ENCODE assay signal across 1 cellular context in genomic region chr7:137717811-137718271, GRCh38.
TF ChIP-seq lines count a peak whose summit lies in the region.

No MANE protein-coding gene starts in this region.

TF ChIP-seq in SK-N-SH, 30 proteins besides CTCF, POLR2A, EP300 and RAD21 (continued from another document):
- TF ChIP-seq FOXM1 (IDR thresholded peaks at IDR 0.05; ENCODE audit: low read depth) (no peak), YY1 (IDR thresholded peaks at IDR 0.05; ENCODE audit: low read depth) (no peak), POLR2AphosphoS5 (IDR thresholded peaks at IDR 0.05; ENCODE audit: low read depth, low read length) (no peak), RCOR1 (IDR thresholded peaks at IDR 0.05; ENCODE audit: low read length) (no peak), JUND (IDR thresholded peaks at IDR 0.05) (no peak), TEAD4 (IDR thresholded peaks at IDR 0.05; ENCODE audit: borderline replicate concordance, insufficient read depth) (no peak), GABPA (IDR thresholded peaks at IDR 0.05; ENCODE audit: low read depth) (no peak)
- TF ChIP-seq, protein P1, sequence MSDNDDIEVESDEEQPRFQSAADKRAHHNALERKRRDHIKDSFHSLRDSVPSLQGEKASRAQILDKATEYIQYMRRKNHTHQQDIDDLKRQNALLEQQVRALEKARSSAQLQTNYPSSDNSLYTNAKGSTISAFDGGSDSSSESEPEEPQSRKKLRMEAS (IDR thresholded peaks at IDR 0.05; ENCODE audit: low read depth), result no peak
- TF ChIP-seq, protein P2, sequence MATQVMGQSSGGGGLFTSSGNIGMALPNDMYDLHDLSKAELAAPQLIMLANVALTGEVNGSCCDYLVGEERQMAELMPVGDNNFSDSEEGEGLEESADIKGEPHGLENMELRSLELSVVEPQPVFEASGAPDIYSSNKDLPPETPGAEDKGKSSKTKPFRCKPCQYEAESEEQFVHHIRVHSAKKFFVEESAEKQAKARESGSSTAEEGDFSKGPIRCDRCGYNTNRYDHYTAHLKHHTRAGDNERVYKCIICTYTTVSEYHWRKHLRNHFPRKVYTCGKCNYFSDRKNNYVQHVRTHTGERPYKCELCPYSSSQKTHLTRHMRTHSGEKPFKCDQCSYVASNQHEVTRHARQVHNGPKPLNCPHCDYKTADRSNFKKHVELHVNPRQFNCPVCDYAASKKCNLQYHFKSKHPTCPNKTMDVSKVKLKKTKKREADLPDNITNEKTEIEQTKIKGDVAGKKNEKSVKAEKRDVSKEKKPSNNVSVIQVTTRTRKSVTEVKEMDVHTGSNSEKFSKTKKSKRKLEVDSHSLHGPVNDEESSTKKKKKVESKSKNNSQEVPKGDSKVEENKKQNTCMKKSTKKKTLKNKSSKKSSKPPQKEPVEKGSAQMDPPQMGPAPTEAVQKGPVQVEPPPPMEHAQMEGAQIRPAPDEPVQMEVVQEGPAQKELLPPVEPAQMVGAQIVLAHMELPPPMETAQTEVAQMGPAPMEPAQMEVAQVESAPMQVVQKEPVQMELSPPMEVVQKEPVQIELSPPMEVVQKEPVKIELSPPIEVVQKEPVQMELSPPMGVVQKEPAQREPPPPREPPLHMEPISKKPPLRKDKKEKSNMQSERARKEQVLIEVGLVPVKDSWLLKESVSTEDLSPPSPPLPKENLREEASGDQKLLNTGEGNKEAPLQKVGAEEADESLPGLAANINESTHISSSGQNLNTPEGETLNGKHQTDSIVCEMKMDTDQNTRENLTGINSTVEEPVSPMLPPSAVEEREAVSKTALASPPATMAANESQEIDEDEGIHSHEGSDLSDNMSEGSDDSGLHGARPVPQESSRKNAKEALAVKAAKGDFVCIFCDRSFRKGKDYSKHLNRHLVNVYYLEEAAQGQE (IDR thresholded peaks at IDR 0.05; ENCODE audit: low read depth, low read length), result no peak
